8 cellular contexts compared by ENCODE assay signal in the genomic region with DNA sequence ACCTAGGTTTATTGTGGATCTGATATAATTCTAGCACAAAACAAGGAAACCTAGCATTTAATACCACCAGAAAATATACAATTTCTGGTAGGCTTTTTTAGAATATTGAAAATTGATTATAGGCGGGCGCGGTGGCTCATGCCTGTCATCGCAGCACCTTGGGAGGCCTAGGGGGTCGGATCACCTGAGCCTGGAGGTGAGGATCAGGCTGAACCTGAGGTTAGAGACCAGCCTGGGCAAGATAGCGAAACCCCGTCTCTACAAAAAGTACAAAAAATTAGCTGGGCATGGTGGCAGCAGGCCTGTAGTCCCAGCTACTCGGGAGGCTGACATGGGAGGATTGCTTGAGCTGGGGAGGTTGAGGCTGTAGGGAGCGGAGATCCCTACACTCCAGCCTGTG. TPM values are rescaled to one million over a fixed set of nuclear protein-coding genes. Genes with fewer than 3 reads are reported as not detected.
A peak's percentile ranks its signal among the peaks of the same experiment; 100 is the strongest.
DNase-seq lines count a peak whose midpoint lies in the region; ATAC-seq and TF ChIP-seq lines count a peak whose summit lies in the region.

No MANE protein-coding gene starts in this region.

- no peak for DNase-seq in CD4-positive, alpha-beta T cell
- DNase-seq in endodermal cell (no peak), neuronal stem cell (ENCODE audit: low spot score) (no peak), activated gamma-delta T cell treated with Interleukin-2 at 50 U/mL for 16 hours (no peak)
- DNase-seq in stimulated activated CD4-positive, alpha-beta T cell treated with anti-CD3 and anti-CD28 coated beads, Interleukin-2, amount 100 ng/mL, for 48 hours = no peak

- no peak overlapping the region for H2BK12ac ChIP-seq in neuronal stem cell (ENCODE audit: low read length)

- no peak for ATAC-seq in CD4-positive, alpha-beta T cell (ENCODE audit: poor library complexity)
- no peak for ATAC-seq in GM18520 (IDR thresholded peaks at IDR 0.05; ENCODE audit: unreplicated experiment)
- no peak for ATAC-seq in HG02840 (IDR thresholded peaks at IDR 0.05; ENCODE audit: low FRiP score, unreplicated experiment)

- H3K4me3 ChIP-seq in OCI-LY1 (ENCODE audit: low read depth, low read length, poor library complexity, severe bottlenecking) (peak overlapping the region; percentile 95), endodermal cell (ENCODE audit: low read length) (peak overlapping the region; percentile 99), neuronal stem cell (ENCODE audit: low read length in 2 of 2) (peak overlapping the region; percentile 68 to 99)

- intact Hi-C loops in CD4-positive, alpha-beta T cell (cut with DNase I, micrococcal nuclease) = loop anchor here (5.0 to 10.0 kb wide), 3 partner anchors 46 to 1183 kb away; a partner anchor contains a TSS

- H3K36me3 ChIP-seq in OCI-LY1 (ENCODE audit: insufficient read depth, low read length) = no peaks in the 10 kb centered on the region
- H3K36me3 ChIP-seq in endodermal cell (ENCODE audit: control insufficient read depth, insufficient read depth, low read length) = no peaks in the 10 kb centered on the region
- H3K36me3 ChIP-seq in neuronal stem cell (replicated peaks in 1 of 2; ENCODE audit: control insufficient read depth in 2 of 2, insufficient read depth in 2 of 2, low read length in 2 of 2) = no peaks in the 10 kb centered on the region

- no peaks in the 10 kb centered on the region for H4K20me1 ChIP-seq in OCI-LY1 (ENCODE audit: insufficient read depth, low read length)

- TF ChIP-seq CTCF in CD4-positive, alpha-beta T cell (IDR thresholded peaks at IDR 0.05) = no peak
- no peak for TF ChIP-seq CTCF in OCI-LY1 (IDR thresholded peaks at IDR 0.05; ENCODE audit: low read length)
- no peak for TF ChIP-seq CTCF in endodermal cell (conservative IDR thresholded peaks at IDR 0.05)

- H4K8ac ChIP-seq in neuronal stem cell (ENCODE audit: low read depth, low read length) = no peak overlapping the region

- no peak overlapping the region for H2BK120ac ChIP-seq in neuronal stem cell (ENCODE audit: low read depth, low read length)

- CTCF ChIA-PET in CD4-positive, alpha-beta T cell (lab: Charles Lee) = no interaction called here

- no peak overlapping the region for H3K14ac ChIP-seq in neuronal stem cell (ENCODE audit: low read length)

- POLR2A ChIA-PET in CD4-positive, alpha-beta T cell (lab: Charles Lee) = interaction anchor here (0.6 to 1.3 kb wide), 7 partner anchors 9 to 1244 kb away, joined by 3 to 5 read pairs (median 3); a partner anchor contains a TSS

- H3K9me2 ChIP-seq in OCI-LY1 (ENCODE audit: low read depth, low read length) = no peaks in the 10 kb centered on the region

- no peak overlapping the region for H2BK15ac ChIP-seq in neuronal stem cell (ENCODE audit: low read length)

- peaks cover 3% of the 10 kb centered on the region for H3K27me3 Mint-ChIP-seq in CD4-positive, alpha-beta T cell
- H3K27me3 Mint-ChIP-seq in endodermal cell (ENCODE audit: insufficient read depth) = no peaks in the 10 kb centered on the region

- peak overlapping the region; percentile 99 for H3K27ac Mint-ChIP-seq in CD4-positive, alpha-beta T cell
- H3K27ac Mint-ChIP-seq in endodermal cell = peak overlapping the region; percentile 97

- H3K4me2 ChIP-seq in OCI-LY1 (ENCODE audit: low read length) = peak overlapping the region; percentile 90
- H3K4me2 ChIP-seq in neuronal stem cell (ENCODE audit: insufficient read depth, low read length, poor library complexity, severe bottlenecking) = peak overlapping the region; percentile 71

- peak overlapping the region; percentile 87 for H3K27ac ChIP-seq in CD4-positive, alpha-beta T cell (ENCODE audit: low read depth, low read length)
- H3K27ac ChIP-seq in OCI-LY1 (ENCODE audit: low read depth, low read length, poor library complexity, severe bottlenecking) (peak overlapping the region; percentile 81), endodermal cell (ENCODE audit: low read depth, low read length) (peak overlapping the region; percentile 7), neuronal stem cell (replicated peaks; ENCODE audit: low read length) (no peak overlapping the region)

- H3K18ac ChIP-seq in neuronal stem cell (ENCODE audit: low read length) = no peak overlapping the region

- WGBS in endodermal cell (ENCODE audit: insufficient coverage in 1 of 2, insufficient read length in 1 of 2), 2 experiments = 75 to 79% methylated on average over 3 to 9 of the region's 9 CpGs
- no CpG with 5 or more reads among the region's 9 CpGs for WGBS in neuronal stem cell (ENCODE audit: extremely low coverage in 2 of 2, insufficient read length in 2 of 2, insufficient replicate concordance in 1 of 2), 2 donors

- no peak overlapping the region for H3K23ac ChIP-seq in neuronal stem cell (ENCODE audit: low read depth, low read length, poor library complexity)

- H3K9ac ChIP-seq in OCI-LY1 (ENCODE audit: low read length) = peak overlapping the region; percentile 91
- H3K9ac ChIP-seq in endodermal cell (ENCODE audit: extremely low read depth, low read length, poor library complexity, severe bottlenecking) = peak overlapping the region; percentile 64
- no peak overlapping the region for H3K9ac ChIP-seq in neuronal stem cell (ENCODE audit: low read depth, low read length, poor library complexity)

- H3K4ac ChIP-seq in neuronal stem cell (ENCODE audit: low read length) = no peak overlapping the region

- H3K79me2 ChIP-seq in OCI-LY1 (ENCODE audit: insufficient read depth, low read length) = peaks cover 33% of the 10 kb centered on the region

- H2AK5ac ChIP-seq in neuronal stem cell (ENCODE audit: low read depth, low read length) = no peak overlapping the region

- H2BK5ac ChIP-seq in neuronal stem cell (ENCODE audit: low read length) = no peak overlapping the region

- no peak overlapping the region for H4K91ac ChIP-seq in neuronal stem cell (ENCODE audit: low read depth, low read length, poor library complexity)

- peaks cover 3% of the 10 kb centered on the region for H3K79me1 ChIP-seq in neuronal stem cell (ENCODE audit: low read depth, low read length)

- H3K27me3 ChIP-seq in CD4-positive, alpha-beta T cell (ENCODE audit: control insufficient read depth, insufficient read depth, low read length) = no peaks in the 10 kb centered on the region
- H3K27me3 ChIP-seq in OCI-LY1 (ENCODE audit: insufficient read depth, low read length) (no peaks in the 10 kb centered on the region), endodermal cell (ENCODE audit: control insufficient read depth, insufficient read depth, low read length, poor library complexity, severe bottlenecking) (no peaks in the 10 kb centered on the region), neuronal stem cell (ENCODE audit: control insufficient read depth in 3 of 3, insufficient read depth in 3 of 3, low read depth in 1 of 3, low read length in 3 of 3) (no peaks in the 10 kb centered on the region)

- H3K36me3 Mint-ChIP-seq in CD4-positive, alpha-beta T cell (ENCODE audit: low read depth) = peaks cover 19% of the 10 kb centered on the region
- peaks cover 4% of the 10 kb centered on the region for H3K36me3 Mint-ChIP-seq in endodermal cell (ENCODE audit: low read depth)

- no peaks in the 10 kb centered on the region for H3F3A ChIP-seq in OCI-LY1 (ENCODE audit: insufficient read depth, low read length)

- H2AFZ ChIP-seq in OCI-LY1 (ENCODE audit: low read length) (0 out of 2 replicates have a peak overlapping the region, but pooled peaks have one; percentile 6), neuronal stem cell (ENCODE audit: low read length) (peak overlapping the region; percentile 95)

- peak overlapping the region; percentile 100 for H3K4me3 Mint-ChIP-seq in CD4-positive, alpha-beta T cell
- peak overlapping the region; percentile 93 for H3K4me3 Mint-ChIP-seq in endodermal cell

- H3K4me1 ChIP-seq in OCI-LY1 (ENCODE audit: insufficient read depth, low read length, severe bottlenecking) (peaks cover 32% of the 10 kb centered on the region), endodermal cell (ENCODE audit: control insufficient read depth, insufficient read depth, low read length) (no peaks in the 10 kb centered on the region), neuronal stem cell (ENCODE audit: control insufficient read depth in 2 of 2, insufficient read depth in 1 of 2, low read depth in 1 of 2, low read length in 2 of 2) (peaks cover 3 to 5% of the 10 kb centered on the region in 2 donors)

- H3K9me3 ChIP-seq in CD4-positive, alpha-beta T cell (ENCODE audit: control insufficient read depth, low read length) = no peaks in the 10 kb centered on the region
- no peaks in the 10 kb centered on the region for H3K9me3 ChIP-seq in OCI-LY1 (ENCODE audit: low read length)
- no peaks in the 10 kb centered on the region for H3K9me3 ChIP-seq in endodermal cell (ENCODE audit: control insufficient read depth, low read length)
- no peaks in the 10 kb centered on the region for H3K9me3 ChIP-seq in neuronal stem cell (replicated peaks in 1 of 2; ENCODE audit: control insufficient read depth in 2 of 2, insufficient read depth in 1 of 2, low read depth in 1 of 2, low read length in 2 of 2)

- peaks cover 40% of the 10 kb centered on the region for H3K4me1 Mint-ChIP-seq in CD4-positive, alpha-beta T cell (ENCODE audit: low read depth)
- H3K4me1 Mint-ChIP-seq in endodermal cell = peaks cover 12% of the 10 kb centered on the region

- no peaks in the 10 kb centered on the region for H3K9me3 Mint-ChIP-seq in CD4-positive, alpha-beta T cell
- H3K9me3 Mint-ChIP-seq in endodermal cell = no peaks in the 10 kb centered on the region

RNA-seq across cellular contexts. Expression of a gene that starts 0.9 kb away (rescaled TPM):
- total RNA-seq in CD4-positive, alpha-beta T cell = 10 to 100 TPM; 38.6 to 42.2 TPM
- total RNA-seq in endodermal cell = 10 to 100 TPM; 70.1 to 70.6 TPM
- polyA plus RNA-seq in endodermal cell (2013, experiment 1 of 2) = 49.2 TPM
- polyA plus RNA-seq in endodermal cell (2013, experiment 2 of 2) = 48.9 TPM
- 32.6 TPM for polyA plus RNA-seq in neuronal stem cell (2013, experiment 1 of 2)
- polyA plus RNA-seq in neuronal stem cell (2013, experiment 2 of 2) = 31.2 TPM
